Comparison of ENCODE assay signal across 20 cellular contexts in the genomic region with DNA sequence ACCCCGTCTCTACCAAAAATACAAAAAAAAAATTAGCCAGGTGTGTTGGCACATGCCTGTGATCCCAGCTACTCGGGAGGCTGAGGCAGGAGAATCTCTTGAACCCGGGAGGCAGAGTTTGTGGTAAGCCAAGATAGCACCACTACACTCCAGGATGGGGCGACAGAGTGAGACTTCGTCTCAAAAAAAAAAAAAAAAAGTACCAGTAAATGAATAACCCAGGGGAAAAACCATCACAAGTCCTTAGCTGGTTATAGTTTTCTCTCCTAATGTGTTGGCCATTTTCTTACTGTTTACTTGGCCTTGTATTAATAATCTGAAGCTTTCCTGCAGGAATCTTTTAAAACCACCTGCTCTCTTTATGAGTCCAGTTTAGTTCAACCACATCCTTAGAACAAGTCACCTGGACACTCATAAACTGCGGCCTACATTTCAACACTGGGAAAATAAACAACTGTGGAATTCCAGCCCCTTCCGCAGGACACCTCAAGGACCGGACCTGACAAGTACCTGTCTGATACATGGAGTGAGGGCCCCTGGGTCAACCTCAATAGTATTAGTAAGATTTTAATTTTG.
DNase-seq lines count a peak whose midpoint lies in the region; ATAC-seq, FAIRE-seq and TF ChIP-seq lines count a peak whose summit lies in the region.
"Had no signal": no experiment of that assay in that cellular context is flagged by ENCODE, and none has a peak within 500 bp of the region (broad histone marks: within the 10 kb centered on the region; RNA-seq: fewer than 3 reads in every experiment).

No MANE protein-coding gene starts in this region.

- H3K27me3 ChIP-seq in HepG2 (ENCODE audit: control insufficient read depth in 1 of 2, insufficient read depth in 2 of 2, low read length in 2 of 2) (no peaks in the 10 kb centered on the region), right lobe of liver (no peaks in the 10 kb centered on the region), PC-9 (ENCODE audit: insufficient read depth, low read depth) (no peaks in the 10 kb centered on the region), left lung (no peaks in the 10 kb centered on the region), spleen (replicated peaks in 1 of 7) (no peaks in the 10 kb centered on the region)
- H3K27me3 ChIP-seq: SJSA1 had no signal

- peaks cover 21% of the 10 kb centered on the region for H3F3A ChIP-seq in PC-9 (ENCODE audit: insufficient read depth, low read depth)

- H2AFZ ChIP-seq in HepG2 (ENCODE audit: low read length) = no peak overlapping the region
- no peak overlapping the region for H2AFZ ChIP-seq in PC-9

- FAIRE-seq in HepG2 (lab: Jason Lieb, UNC) = no peak
- FAIRE-seq: K562 had no signal

- POLR2A ChIA-PET in HepG2 (lab: Yijun Ruan, JAX) = no interaction called here
- POLR2A ChIA-PET in PC-9 (lab: Charles Lee; ENCODE audit: unreplicated experiment) = no interaction called here

- no peak for TF ChIP-seq CTCF in HepG2 (CRISPR knock-in tag; IDR thresholded peaks at IDR 0.05)
- TF ChIP-seq CTCF in right lobe of liver (IDR thresholded peaks at IDR 0.05) = no peak
- no peak for TF ChIP-seq CTCF in PC-9 (conservative IDR thresholded peaks at IDR 0.05)
- TF ChIP-seq CTCF in left lung (IDR thresholded peaks at IDR 0.05) = no peak
- no peak for TF ChIP-seq CTCF in spleen (IDR thresholded peaks at IDR 0.05 in 8 of 11, conservative IDR thresholded peaks at IDR 0.05 in 3 of 11)

- H3K4me3 ChIP-seq in HepG2 (replicated peaks in 1 of 3; ENCODE audit: insufficient read depth in 1 of 3, low read depth in 2 of 3, low read length in 3 of 3) = no peak overlapping the region
- H3K4me3 ChIP-seq in right lobe of liver = no peak overlapping the region
- no peak overlapping the region for H3K4me3 ChIP-seq in PC-9
- H3K4me3 ChIP-seq in left lung = no peak overlapping the region
- H3K4me3 ChIP-seq in spleen = no peak overlapping the region
- H3K4me3 ChIP-seq: K562, SJSA1 had no signal

- H3K4me1 ChIP-seq in HepG2 (ENCODE audit: insufficient read depth, low read length) = peaks cover 38% of the 10 kb centered on the region
- H3K4me1 ChIP-seq in right lobe of liver = no peaks in the 10 kb centered on the region
- H3K4me1 ChIP-seq in PC-9 (replicated peaks; ENCODE audit: insufficient read depth) = peaks cover 27% of the 10 kb centered on the region
- H3K4me1 ChIP-seq in left lung = no peaks in the 10 kb centered on the region
- H3K4me1 ChIP-seq in spleen = peaks cover 0 to 38% (median 2%) of the 10 kb centered on the region in 6 donors

- no peak overlapping the region for H3K27ac ChIP-seq in HepG2 (ENCODE audit: extremely low read length, insufficient read depth, low read length)
- no peak overlapping the region for H3K27ac ChIP-seq in right lobe of liver
- H3K27ac ChIP-seq in PC-9 = 0 out of 2 replicates have a peak overlapping the region, but pooled peaks have one; percentile 4
- peak overlapping the region in 1 of 2 donors; percentile 44 for H3K27ac ChIP-seq in left lung
- H3K27ac ChIP-seq in spleen = no peak overlapping the region
- H3K27ac ChIP-seq: C4-2B, SJSA1 had no signal

- in situ Hi-C loops in HepG2 (cut with HindIII; ENCODE audit: extremely low pct_ligation_motif_present, low pct_unique_long_range_greater_than_20kb) = no loop called here

- H3K79me2 ChIP-seq in HepG2 (ENCODE audit: insufficient read depth, low read length) (no peaks in the 10 kb centered on the region), PC-9 (ENCODE audit: low read depth) (no peaks in the 10 kb centered on the region)

- no peak for TF ChIP-seq POLR2A in HepG2 (IDR thresholded peaks at IDR 0.05; ENCODE audit: insufficient read depth in 1 of 2, low read depth in 2 of 2, low read length in 2 of 2)
- TF ChIP-seq POLR2A in right lobe of liver (IDR thresholded peaks at IDR 0.05) = no peak
- no peak for TF ChIP-seq POLR2A in spleen (IDR thresholded peaks at IDR 0.05)

- ATAC-seq in HepG2 = no peak
- ATAC-seq in right lobe of liver = no peak
- peak; percentile 83 for ATAC-seq in left lung
- ATAC-seq in GM21717 (IDR thresholded peaks at IDR 0.05; ENCODE audit: unreplicated experiment) = no peak
- ATAC-seq: K562, Right ventricle myocardium inferior had no signal

- 86% methylated on average over 8 of the region's 8 CpGs for WGBS in HepG2 (ENCODE audit: low lambda C conversion rate)
- 89% methylated on average over 6 of the region's 8 CpGs for WGBS in right lobe of liver (ENCODE audit: insufficient coverage, low coverage, low lambda C conversion rate, missing lambda C conversion rate)
- 87 to 94% (median 91%) methylated on average over 8 of the region's 8 CpGs for WGBS in spleen, 5 donors

- no TSS peak for BruUV-seq in HepG2 (replicated peaks; lab: Mats Ljungman, UMichigan)
- no TSS peak for BruUV-seq in PC-9 (replicated peaks; lab: Mats Ljungman, UMichigan)

- peaks cover 16 to 22% of the 10 kb centered on the region in 2 experiments for H3K36me3 ChIP-seq in HepG2 (replicated peaks in 1 of 2; ENCODE audit: control insufficient read depth in 1 of 2, insufficient read depth in 2 of 2, low read length in 2 of 2)
- H3K36me3 ChIP-seq in right lobe of liver = peaks cover 0 to 3% (median 0%) of the 10 kb centered on the region in 4 donors
- peaks cover 14% of the 10 kb centered on the region for H3K36me3 ChIP-seq in PC-9 (ENCODE audit: low read depth)
- peaks cover 0 to 19% of the 10 kb centered on the region in 2 donors for H3K36me3 ChIP-seq in left lung
- H3K36me3 ChIP-seq in spleen = peaks cover 0 to 24% (median 0%) of the 10 kb centered on the region in 6 donors
- H3K36me3 ChIP-seq: SJSA1 had no signal

- TF ChIP-seq RAD21 in HepG2 (CRISPR knock-in tag; IDR thresholded peaks at IDR 0.05) = no peak

- H3K9me2 ChIP-seq in PC-9 (ENCODE audit: insufficient read depth) = no peaks in the 10 kb centered on the region

- TF ChIP-seq EP300 in HepG2 (IDR thresholded peaks at IDR 0.05; ENCODE audit: low read depth in 2 of 2, low read length in 2 of 2) = no peak
- no peak for TF ChIP-seq EP300 in HepG2 (CRISPR knock-in tag; IDR thresholded peaks at IDR 0.05; ENCODE audit: borderline replicate concordance)

- CTCF ChIA-PET in HepG2 (lab: Yijun Ruan, JAX; ENCODE audit: low intra/inter-chr PET ratio, low total read pairs) = no interaction called here
- CTCF ChIA-PET in PC-9 (lab: Charles Lee) = no interaction called here

- intact Hi-C loops in HepG2 (cut with micrococcal nuclease; ENCODE audit: unreplicated experiment) (no loop called here), right lobe of liver (cut with DNase I) (no loop called here), PC-9 (cut with micrococcal nuclease; ENCODE audit: unreplicated experiment) (no loop called here), left lung (cut with DNase I) (no loop called here), spleen (cut with DNase I; ENCODE audit: low total_unique reads) (no loop called here)

- H3K9me3 ChIP-seq in HepG2 (ENCODE audit: low read length) = no peaks in the 10 kb centered on the region
- H3K9me3 ChIP-seq in right lobe of liver = no peaks in the 10 kb centered on the region
- H3K9me3 ChIP-seq in PC-9 (ENCODE audit: insufficient read depth, low read depth) = no peaks in the 10 kb centered on the region
- H3K9me3 ChIP-seq in left lung = no peaks in the 10 kb centered on the region
- H3K9me3 ChIP-seq in spleen = no peaks in the 10 kb centered on the region
- H3K9me3 ChIP-seq: SJSA1 had no signal

- no peaks in the 10 kb centered on the region for H4K20me1 ChIP-seq in HepG2 (ENCODE audit: insufficient read depth, low read length)
- no peaks in the 10 kb centered on the region for H4K20me1 ChIP-seq in PC-9 (ENCODE audit: insufficient read depth)

- H3K4me2 ChIP-seq in HepG2 (ENCODE audit: low read depth, low read length) = no peak overlapping the region
- no peak overlapping the region for H3K4me2 ChIP-seq in PC-9

- DNase-seq in HepG2 (ENCODE audit: low spot score) (no peak), right lobe of liver (no peak), PC-9 (peak in 1 of 2 experiments; percentile 58), left lung (no peak), spleen (peak; percentile 9), A172 (ENCODE audit: low spot score) (no peak), NOMO-1 treated with DMSO at 0.1 percent for 48 hours (lab: John Stamatoyannopoulos, UW; ENCODE audit: unreplicated experiment) (no peak)
- DNase-seq: 8988T, DMS79, NCI-H1092 treated with DMSO at 0.1 percent for 48 hours, NCI-H1436 treated with DMSO at 0.1 percent for 48 hours, NCI-H1930, NCI-H226, NCI-H510A treated with DMSO at 0.1 percent for 48 hours, NCI-H748 treated with DMSO at 0.1 percent for 48 hours had no signal

- H3K9ac ChIP-seq in HepG2 (ENCODE audit: insufficient read depth, low read depth, low read length) = no peak overlapping the region

TF ChIP-seq in HepG2, 621 proteins besides CTCF, POLR2A, EP300 and RAD21:
- TF ChIP-seq, protein P1, sequence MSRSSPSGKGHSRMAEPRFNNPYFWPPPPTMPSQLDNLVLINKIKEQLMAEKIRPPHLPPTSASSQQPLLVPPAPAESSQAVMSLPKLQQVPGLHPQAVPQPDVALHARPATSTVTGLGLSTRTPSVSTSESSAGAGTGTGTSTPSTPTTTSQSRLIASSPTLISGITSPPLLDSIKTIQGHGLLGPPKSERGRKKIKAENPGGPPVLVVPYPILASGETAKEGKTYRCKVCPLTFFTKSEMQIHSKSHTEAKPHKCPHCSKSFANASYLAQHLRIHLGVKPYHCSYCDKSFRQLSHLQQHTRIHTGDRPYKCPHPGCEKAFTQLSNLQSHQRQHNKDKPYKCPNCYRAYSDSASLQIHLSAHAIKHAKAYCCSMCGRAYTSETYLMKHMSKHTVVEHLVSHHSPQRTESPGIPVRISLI (CRISPR knock-in tag; IDR thresholded peaks at IDR 0.05; ENCODE audit: borderline replicate concordance) = 0 out of 2 replicates have a peak, but pooled peaks have one; percentile 50
- TF ChIP-seq ZNF720 (CRISPR knock-in tag; IDR thresholded peaks at IDR 0.05) = no peak
- TF ChIP-seq POGZ (CRISPR knock-in tag; IDR thresholded peaks at IDR 0.05) = no peak
- no peak for TF ChIP-seq ZNF17 (CRISPR knock-in tag; IDR thresholded peaks at IDR 0.05)
- TF ChIP-seq ZNF550 (CRISPR knock-in tag; IDR thresholded peaks at IDR 0.05; ENCODE audit: borderline replicate concordance) = no peak
- no peak for TF ChIP-seq CREM (IDR thresholded peaks at IDR 0.05)
- no peak for TF ChIP-seq CREM (CRISPR knock-in tag; IDR thresholded peaks at IDR 0.05)
- no peak for TF ChIP-seq YEATS2 (CRISPR knock-in tag; IDR thresholded peaks at IDR 0.05; ENCODE audit: borderline replicate concordance)
- no peak for TF ChIP-seq BCL6 (CRISPR knock-in tag; IDR thresholded peaks at IDR 0.05)
- no peak for TF ChIP-seq ZNF879 (CRISPR knock-in tag; IDR thresholded peaks at IDR 0.05)
